In the genomic region with DNA sequence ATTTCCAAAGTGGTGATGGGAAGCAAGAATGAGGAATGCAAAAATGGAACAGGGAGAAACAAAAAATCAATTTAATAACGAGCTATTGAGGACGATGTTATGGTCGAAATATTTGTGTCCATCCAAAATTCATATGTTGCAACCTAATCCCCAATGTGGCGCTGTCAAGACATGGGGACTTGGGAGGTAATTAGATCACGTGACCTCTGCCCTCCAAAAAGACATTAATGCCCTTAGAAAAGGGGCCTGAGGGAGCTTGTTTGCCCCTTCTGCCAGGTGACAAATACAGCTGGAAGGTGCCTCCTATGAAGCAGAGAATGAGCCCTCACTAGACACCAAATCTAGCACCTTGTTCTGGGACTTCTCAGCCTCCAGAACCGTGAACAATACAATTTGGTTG, we compare ENCODE assay signal across 9 cellular contexts.
"Had no signal": no experiment of that assay in that cellular context is flagged by ENCODE, and none has a peak within 500 bp of the region (broad histone marks: within the 10 kb centered on the region; RNA-seq: fewer than 3 reads in every experiment).

No MANE protein-coding gene starts in this region.

- H3K4me1 ChIP-seq: HAP-1 had no signal

- H3K36me3 ChIP-seq: HAP-1 had no signal

- H3K4me3 ChIP-seq: GM23248, GM23338, HAP-1 had no signal

- H3K27ac ChIP-seq: GM23248 had no signal

- H3K4me2 ChIP-seq: GM23338 had no signal

- ATAC-seq: GM23338, HCT116 had no signal

- FAIRE-seq: H1 had no signal

- H3K9ac ChIP-seq: GM23248 had no signal

- H2AFZ ChIP-seq: GM23248, GM23338 had no signal

- H3K9me3 ChIP-seq: HAP-1 had no signal

- DNase-seq: GM23248, GOT3, H9, HCEC 1CT, HFFc6 had no signal
